16 cellular contexts compared by ENCODE assay signal in genomic region chr19:3759482-3760254, GRCh38. TPM values are rescaled to one million over a fixed set of nuclear protein-coding genes. Genes with fewer than 3 reads are reported as not detected.
DNase-seq lines count a peak whose midpoint lies in the region; TF ChIP-seq lines count a peak whose summit lies in the region.
"Had no signal": no experiment of that assay in that cellular context is flagged by ENCODE, and none has a peak within 500 bp of the region (broad histone marks: within the 10 kb centered on the region; RNA-seq: fewer than 3 reads in every experiment).

No MANE protein-coding gene starts in this region.

- intact Hi-C loops in OCI-LY7 (cut with micrococcal nuclease; ENCODE audit: unreplicated experiment) = loop anchor here (5.0 kb wide), 2 partner anchors 53 to 132 kb away; partner anchors contain the start of gene CACTIN

- CTCF ChIA-PET in OCI-LY7 (lab: Charles Lee; ENCODE audit: unreplicated experiment) = no interaction called here

- 0 out of 2 replicates have a peak overlapping the region, but pooled peaks have one; percentile 89 for H3K4me2 ChIP-seq in OCI-LY7 (ENCODE audit: low read length)
- H3K4me2 ChIP-seq in smooth muscle cell = peak overlapping the region; percentile 82

- BruUV-seq in OCI-LY7 (replicated peaks; lab: Mats Ljungman, UMichigan) = no TSS peak

- peaks cover 9% of the 10 kb centered on the region for H3K4me1 ChIP-seq in OCI-LY7 (ENCODE audit: insufficient read depth, low read length, poor library complexity, severe bottlenecking)
- no peaks in the 10 kb centered on the region for H3K4me1 ChIP-seq in endodermal cell (ENCODE audit: control insufficient read depth, insufficient read depth, low read length)
- H3K4me1 ChIP-seq in smooth muscle cell (ENCODE audit: low read depth) = peaks cover 3% of the 10 kb centered on the region
- H3K4me1 ChIP-seq: parathyroid adenoma had no signal

- no peak overlapping the region for H2AFZ ChIP-seq in OCI-LY7 (ENCODE audit: low read length)
- H2AFZ ChIP-seq in smooth muscle cell (ENCODE audit: low read depth) = no peak overlapping the region
- H2AFZ ChIP-seq: parathyroid adenoma had no signal

- POLR2A ChIA-PET in OCI-LY7 (lab: Charles Lee) = no interaction called here

- H3K27ac ChIP-seq in OCI-LY7 (ENCODE audit: low read depth, low read length, poor library complexity, severe bottlenecking) = no peak overlapping the region
- no peak overlapping the region for H3K27ac ChIP-seq in endodermal cell (ENCODE audit: low read depth, low read length)
- H3K27ac ChIP-seq in smooth muscle cell (ENCODE audit: low read depth) = no peak overlapping the region
- H3K27ac ChIP-seq: epithelial cell of prostate, HL-60, parathyroid adenoma had no signal

- H3K27me3 Mint-ChIP-seq in activated naive CD4-positive, alpha-beta T cell treated with anti-CD3 and anti-CD28 coated beads, Interleukin-2, amount 50 U/mL, for 24 hours = no peaks in the 10 kb centered on the region
- H3K27me3 Mint-ChIP-seq in endodermal cell (ENCODE audit: insufficient read depth) = no peaks in the 10 kb centered on the region

- no peak for DNase-seq in activated naive CD4-positive, alpha-beta T cell treated with Interleukin-2 at 50 U/mL for 16 hours
- DNase-seq in OCI-LY7 (ENCODE audit: low spot score) (no peak), endodermal cell (no peak), smooth muscle cell (lab: John Stamatoyannopoulos, UW; ENCODE audit: unreplicated experiment) (no peak), AG08395 (ENCODE audit: low spot score) (no peak), NCI-H2227 treated with DMSO at 0.1 percent for 48 hours (lab: John Stamatoyannopoulos, UW) (no peak), SW 1271 (lab: John Stamatoyannopoulos, UW) (no peak)
- DNase-seq: midbrain, NCI-H187 treated with DMSO at 0.1 percent for 48 hours, NCI-H524 treated with DMSO at 0.1 percent for 48 hours had no signal

- H3K4me3 ChIP-seq in OCI-LY7 (ENCODE audit: low read depth, low read length, poor library complexity, severe bottlenecking) (no peak overlapping the region), endodermal cell (ENCODE audit: low read length) (no peak overlapping the region), smooth muscle cell (no peak overlapping the region)

- no peaks in the 10 kb centered on the region for H4K20me1 ChIP-seq in OCI-LY7 (ENCODE audit: insufficient read depth, low read length)
- no peaks in the 10 kb centered on the region for H4K20me1 ChIP-seq in smooth muscle cell (ENCODE audit: low read depth)

- no peaks in the 10 kb centered on the region for H3K27me3 ChIP-seq in endodermal cell (ENCODE audit: control insufficient read depth, insufficient read depth, low read length, poor library complexity, severe bottlenecking)
- no peaks in the 10 kb centered on the region for H3K27me3 ChIP-seq in smooth muscle cell (ENCODE audit: low read depth)

- H3K36me3 Mint-ChIP-seq in activated naive CD4-positive, alpha-beta T cell treated with anti-CD3 and anti-CD28 coated beads, Interleukin-2, amount 50 U/mL, for 24 hours = peaks cover 9% of the 10 kb centered on the region
- peaks cover 21% of the 10 kb centered on the region for H3K36me3 Mint-ChIP-seq in endodermal cell (ENCODE audit: low read depth)

- peaks cover 14% of the 10 kb centered on the region; the same call in 1 of the 2 replicates for H3K36me3 ChIP-seq in OCI-LY7 (ENCODE audit: insufficient read depth, low read length)
- H3K36me3 ChIP-seq in endodermal cell (ENCODE audit: control insufficient read depth, insufficient read depth, low read length) = peaks cover 5% of the 10 kb centered on the region
- no peaks in the 10 kb centered on the region for H3K36me3 ChIP-seq in smooth muscle cell (ENCODE audit: low read depth)

- H3K9me3 ChIP-seq in OCI-LY7 (ENCODE audit: low read length) (no peaks in the 10 kb centered on the region), endodermal cell (ENCODE audit: control insufficient read depth, low read length) (no peaks in the 10 kb centered on the region), smooth muscle cell (replicated peaks; ENCODE audit: low read depth) (no peaks in the 10 kb centered on the region)

- peaks cover 46% of the 10 kb centered on the region for H3K4me1 Mint-ChIP-seq in activated naive CD4-positive, alpha-beta T cell treated with anti-CD3 and anti-CD28 coated beads, Interleukin-2, amount 50 U/mL, for 24 hours
- no peaks in the 10 kb centered on the region for H3K4me1 Mint-ChIP-seq in endodermal cell

- no peaks in the 10 kb centered on the region for H3K9me2 ChIP-seq in OCI-LY7 (ENCODE audit: insufficient read depth, low read length)

- H3K9ac ChIP-seq in endodermal cell (ENCODE audit: extremely low read depth, low read length, poor library complexity, severe bottlenecking) (no peak overlapping the region), smooth muscle cell (ENCODE audit: low read depth) (no peak overlapping the region)
- H3K9ac ChIP-seq: parathyroid adenoma had no signal

- H3F3A ChIP-seq in smooth muscle cell (ENCODE audit: low read depth) = peaks cover 6% of the 10 kb centered on the region

- peak overlapping the region; percentile 99 for H3K4me3 Mint-ChIP-seq in activated naive CD4-positive, alpha-beta T cell treated with anti-CD3 and anti-CD28 coated beads, Interleukin-2, amount 50 U/mL, for 24 hours
- peak overlapping the region; percentile 93 for H3K4me3 Mint-ChIP-seq in endodermal cell

- no peak overlapping the region for H3K27ac Mint-ChIP-seq in activated naive CD4-positive, alpha-beta T cell treated with anti-CD3 and anti-CD28 coated beads, Interleukin-2, amount 50 U/mL, for 24 hours
- H3K27ac Mint-ChIP-seq in endodermal cell = no peak overlapping the region

- H3K79me2 ChIP-seq in OCI-LY7 (ENCODE audit: insufficient read depth, low read depth, low read length) = peaks cover 15% of the 10 kb centered on the region
- H3K79me2 ChIP-seq in smooth muscle cell (ENCODE audit: low read depth) = peaks cover 28% of the 10 kb centered on the region

- H3K9me3 Mint-ChIP-seq in activated naive CD4-positive, alpha-beta T cell treated with anti-CD3 and anti-CD28 coated beads, Interleukin-2, amount 50 U/mL, for 24 hours = no peaks in the 10 kb centered on the region
- no peaks in the 10 kb centered on the region for H3K9me3 Mint-ChIP-seq in endodermal cell

- TF ChIP-seq CTCF in OCI-LY7 (conservative IDR thresholded peaks at IDR 0.05; ENCODE audit: low read length) (no peak), endodermal cell (conservative IDR thresholded peaks at IDR 0.05) (no peak), smooth muscle cell (IDR thresholded peaks at IDR 0.05; ENCODE audit: borderline replicate concordance, insufficient read depth, poor library complexity, severe bottlenecking) (no peak)

- WGBS in endodermal cell (ENCODE audit: insufficient coverage in 1 of 2, insufficient read length in 1 of 2), 2 experiments = 94 to 96% methylated on average over 5 to 19 of the region's 19 CpGs
- WGBS in smooth muscle cell (ENCODE audit: low lambda C conversion rate) = 88% methylated on average over 19 of the region's 19 CpGs

RNA-seq across cellular contexts. Expression of gene APBA3, which starts 1.8 kb away (rescaled TPM):
- total RNA-seq in OCI-LY7 (2014; rRNA removed; shearing (Covaris generic)) = 34.7 and 40.4 TPM in 2 replicates
- total RNA-seq in OCI-LY7 (2022) (25.1 and 28.7 TPM in 2 replicates), endodermal cell (10 to 100 TPM; 27.5 to 42.2 TPM), smooth muscle cell (7.7 and 16.1 TPM in 2 replicates)
- 23.5 TPM for polyA plus RNA-seq in endodermal cell (2013, experiment 1 of 2)
- polyA plus RNA-seq in endodermal cell (2013, experiment 2 of 2) = 22.8 TPM
- 27.9 and 28.4 TPM in 2 replicates for polyA plus RNA-seq in smooth muscle cell

RNA-seq across cellular contexts. Expression of gene MRPL54, which starts 2.8 kb away (rescaled TPM):
- 88.7 and 93.1 TPM in 2 replicates for total RNA-seq in OCI-LY7 (2014; rRNA removed; shearing (Covaris generic))
- total RNA-seq in OCI-LY7 (2022) (60.4 and 66.6 TPM in 2 replicates), endodermal cell (10 to 100 TPM; 38.1 to 38.9 TPM), smooth muscle cell (19.5 and 33.8 TPM in 2 replicates)
- 41.9 TPM for polyA plus RNA-seq in endodermal cell (2013, experiment 1 of 2)
- polyA plus RNA-seq in endodermal cell (2013, experiment 2 of 2) = 32.2 TPM
- polyA plus RNA-seq in smooth muscle cell = 60.8 and 64.4 TPM in 2 replicates

RNA-seq across cellular contexts. Expression of gene RAX2, which starts 12.4 kb away (rescaled TPM):
- total RNA-seq in OCI-LY7 (2014; rRNA removed; shearing (Covaris generic)) = not detected in 2 replicates
- not detected in 2 replicates for total RNA-seq in OCI-LY7 (2022)
- not detected for total RNA-seq in endodermal cell
- not detected for polyA plus RNA-seq in endodermal cell (2013, experiment 1 of 2)
- polyA plus RNA-seq in endodermal cell (2013, experiment 2 of 2) = not detected
- not detected in 2 replicates for total RNA-seq in smooth muscle cell
- not detected in 2 replicates for polyA plus RNA-seq in smooth muscle cell
- total RNA-seq: Daoy; T-helper 1 cell treated with Interleukin-12 subunit alpha and Interleukin-12 subunit beta and Interleukin-4 antibody, amounts not matched to agents 30 ng/mL and 1 ng/mL, for 36 hours had no signal

RNA-seq across cellular contexts. Expression of gene MATK, which starts 26.5 kb away (rescaled TPM):
- total RNA-seq in OCI-LY7 (2014; rRNA removed; shearing (Covaris generic)) = not detected in 2 replicates
- total RNA-seq in OCI-LY7 (2022) (not detected in 2 replicates), endodermal cell (1 to 10 TPM; 5.7 to 5.8 TPM), smooth muscle cell (not detected in 2 replicates)
- polyA plus RNA-seq in endodermal cell (2013, experiment 1 of 2) = 2.2 TPM
- polyA plus RNA-seq in endodermal cell (2013, experiment 2 of 2) = 1.4 TPM
- polyA plus RNA-seq in smooth muscle cell = not detected in 2 replicates

RNA-seq across cellular contexts. Expression of gene TJP3, which starts 51.5 kb away (rescaled TPM):
- 0.69 and 1.8 TPM in 2 replicates for total RNA-seq in OCI-LY7 (2014; rRNA removed; shearing (Covaris generic))
- total RNA-seq in OCI-LY7 (2022) (1.8 and 2.3 TPM in 2 replicates), endodermal cell (10 to 100 TPM; 15.7 to 25.9 TPM), smooth muscle cell (1.7 and 6.2 TPM in 2 replicates)
- 6.2 TPM for polyA plus RNA-seq in endodermal cell (2013, experiment 1 of 2)
- polyA plus RNA-seq in endodermal cell (2013, experiment 2 of 2) = 3.4 TPM
- polyA plus RNA-seq in smooth muscle cell = 1.2 and 9.0 TPM in 2 replicates
- total RNA-seq: Daoy had no signal
